In the genomic region with DNA sequence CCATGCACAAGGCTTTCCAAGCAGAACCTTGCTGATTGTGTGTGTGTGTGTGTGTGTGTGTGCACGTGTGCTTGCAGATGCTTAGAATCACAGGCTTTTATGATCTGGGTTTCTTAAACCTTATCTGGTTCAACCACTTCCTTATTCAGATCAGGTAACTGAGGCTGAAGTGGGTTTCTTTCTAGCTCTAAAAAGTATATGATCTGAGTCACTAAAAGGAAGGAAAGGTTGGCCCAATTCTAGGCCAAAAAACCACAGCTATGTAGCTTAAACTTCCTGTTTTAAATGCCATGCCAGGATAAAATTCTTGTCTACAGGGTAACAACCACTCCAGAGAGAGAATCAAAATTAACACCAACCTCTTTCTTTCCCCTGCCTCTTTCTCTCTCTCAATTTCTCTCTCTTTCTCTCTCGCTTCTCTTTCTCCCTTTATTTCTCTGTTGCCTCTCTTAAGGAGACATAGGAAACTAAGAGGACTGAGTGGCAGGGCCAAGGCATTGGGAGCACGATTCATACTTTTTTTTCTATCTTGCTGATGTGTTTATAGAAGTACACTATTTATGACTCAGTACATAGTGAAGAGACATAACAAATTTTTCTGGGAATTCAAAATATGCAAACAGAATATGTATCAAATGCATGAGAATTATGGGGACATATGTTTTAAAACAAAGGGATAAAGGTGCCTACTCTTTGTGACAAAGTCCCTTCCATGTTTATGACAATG, we compare ENCODE assay signal across 8 cellular contexts.
DNase-seq lines count a peak whose midpoint lies in the region; ATAC-seq lines count a peak whose summit lies in the region.

No MANE protein-coding gene starts in this region.

- H3K9me3 Mint-ChIP-seq in activated CD4-positive, alpha-beta T cell treated with anti-CD3 and anti-CD28 coated beads, Interleukin-2, amount 10 ng/mL, durations not matched to agents 24 days and 14 days: peaks cover 5% of the 10 kb centered on the region

- ATAC-seq in GM19023 (IDR thresholded peaks at IDR 0.05; ENCODE audit: unreplicated experiment): no peak
- ATAC-seq in GM21717 (IDR thresholded peaks at IDR 0.05; ENCODE audit: unreplicated experiment): no peak

- H3K27me3 Mint-ChIP-seq in activated CD4-positive, alpha-beta T cell treated with anti-CD3 and anti-CD28 coated beads, Interleukin-2, amount 10 ng/mL, durations not matched to agents 24 days and 14 days: peaks cover 9% of the 10 kb centered on the region

- DNase-seq in CD1c-positive myeloid dendritic cell (ENCODE audit: extremely low spot score): peak; percentile 41
- peak; percentile 94 for DNase-seq in Jurkat, Clone E6-1 (ENCODE audit: low read depth, low spot score)
- DNase-seq in activated CD4-positive, alpha-beta T cell treated with anti-CD3 and anti-CD28 coated beads, Interleukin-2, amount 10 ng/mL, durations not matched to agents 24 days and 14 days: peak; percentile 79
- peak; percentile 32 for DNase-seq in hepatic stellate cell (ENCODE audit: low spot score)
- no peak for DNase-seq in HK-2 (ENCODE audit: unreplicated experiment)
- no peak for DNase-seq in NCI-H2081 treated with DMSO at 0.1 percent for 48 hours (lab: John Stamatoyannopoulos, UW)

- H3K4me3 Mint-ChIP-seq in activated CD4-positive, alpha-beta T cell treated with anti-CD3 and anti-CD28 coated beads, Interleukin-2, amount 10 ng/mL, durations not matched to agents 24 days and 14 days: no peak overlapping the region

- peaks cover 27% of the 10 kb centered on the region for H3K4me1 Mint-ChIP-seq in activated CD4-positive, alpha-beta T cell treated with anti-CD3 and anti-CD28 coated beads, Interleukin-2, amount 10 ng/mL, durations not matched to agents 24 days and 14 days

- H3K4me3 ChIP-seq in Jurkat, Clone E6-1 (ENCODE audit: low read length): no peak overlapping the region

- peaks cover 10% of the 10 kb centered on the region for H3K36me3 Mint-ChIP-seq in activated CD4-positive, alpha-beta T cell treated with anti-CD3 and anti-CD28 coated beads, Interleukin-2, amount 10 ng/mL, durations not matched to agents 24 days and 14 days (ENCODE audit: low read depth)

- H3K27ac Mint-ChIP-seq in activated CD4-positive, alpha-beta T cell treated with anti-CD3 and anti-CD28 coated beads, Interleukin-2, amount 10 ng/mL, durations not matched to agents 24 days and 14 days: no peak overlapping the region

- intact Hi-C loops in activated CD4-positive, alpha-beta T cell treated with anti-CD3 and anti-CD28 coated beads, Interleukin-2, amount 10 ng/mL, durations not matched to agents 24 days and 14 days (cut with micrococcal nuclease): loop anchor here (1.0 to 10.0 kb wide), 8 partner anchors 72 to 1027 kb away; a partner anchor contains a TSS

Comparison
In these comparisons a context has a peak if more than half of its experiments do, and no peak if none do; other contexts are left out.
1. DNase-seq: peak in CD1c-positive myeloid dendritic cell (single experiment), Jurkat, Clone E6-1 (single experiment), activated CD4-positive, alpha-beta T cell treated with anti-CD3 and anti-CD28 coated beads, Interleukin-2, amount 10 ng/mL, durations not matched to agents 24 days and 14 days (single experiment) and hepatic stellate cell (single experiment); none in HK-2 (single experiment) and NCI-H2081 treated with DMSO at 0.1 percent for 48 hours (single experiment).